In the genomic region with DNA sequence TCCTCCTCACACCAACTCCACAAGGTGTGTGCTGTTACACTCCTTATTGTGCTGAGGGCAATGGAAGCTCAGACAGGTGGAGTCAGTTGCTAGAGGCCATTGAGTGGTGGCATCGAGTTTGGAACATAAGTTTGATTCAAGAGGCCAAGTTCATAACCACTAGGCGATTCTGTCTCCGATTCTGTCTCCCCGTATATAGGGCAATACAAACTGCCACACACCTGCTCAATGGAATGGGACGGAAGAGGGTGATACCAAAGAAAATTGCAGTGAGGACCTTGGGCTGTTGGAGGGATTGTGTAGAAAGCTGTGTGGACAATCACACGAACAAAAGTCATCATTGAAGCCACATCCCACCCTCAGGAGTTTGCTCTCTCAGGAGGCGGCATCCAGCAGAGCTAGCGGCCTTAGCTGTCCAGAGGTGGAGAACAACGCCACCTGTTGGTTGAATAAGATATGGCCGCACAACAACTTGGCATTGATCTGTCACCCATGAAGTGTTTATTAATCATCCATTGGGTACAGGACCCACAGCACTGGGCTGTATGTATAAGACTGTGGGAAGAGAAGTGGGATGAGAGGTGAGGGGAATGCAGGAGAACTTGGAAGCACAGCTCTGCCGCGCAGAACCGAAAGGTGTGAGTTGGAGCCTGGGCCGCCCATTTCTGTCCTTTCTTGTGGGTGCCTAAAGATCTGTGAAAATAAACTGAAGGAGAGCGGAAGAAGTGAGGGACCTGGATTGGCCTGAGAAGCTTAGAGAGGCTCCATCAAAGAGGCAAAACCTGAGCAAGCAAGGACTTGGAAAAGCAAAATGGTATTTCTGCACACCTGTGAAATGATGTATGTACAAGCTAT, we compare ENCODE assay signal across 8 cellular contexts. TPM values are rescaled to one million over a fixed set of nuclear protein-coding genes. Genes with fewer than 3 reads are reported as not detected.
A peak's percentile ranks its signal among the peaks of the same experiment; 100 is the strongest.
DNase-seq lines count a peak whose midpoint lies in the region; ATAC-seq and TF ChIP-seq lines count a peak whose summit lies in the region.

No MANE protein-coding gene starts in this region.

- no peaks in the 10 kb centered on the region for H3K4me1 ChIP-seq in naive thymus-derived CD4-positive, alpha-beta T cell (ENCODE audit: control insufficient read depth in 2 of 2, insufficient read depth in 2 of 2, low read length in 2 of 2)
- H3K4me1 ChIP-seq in stomach, result no peaks in the 10 kb centered on the region

- no peak overlapping the region for H3K27ac Mint-ChIP-seq in activated CD8-positive, alpha-beta T cell treated with anti-CD3 and anti-CD28 coated beads, Interleukin-2, amount 10 ng/mL, durations not matched to agents 7 days and 5 days
- H3K27ac Mint-ChIP-seq in naive thymus-derived CD4-positive, alpha-beta T cell, result no peak overlapping the region

- CTCF ChIA-PET in activated CD8-positive, alpha-beta T cell treated with anti-CD3 and anti-CD28 coated beads, Interleukin-2, amount 10 ng/mL, durations not matched to agents 7 days and 5 days (lab: Charles Lee), result interaction anchor here (0.7 to 20.1 kb wide), 15 partner anchors 9 to 491 kb away, joined by 3 to 553 read pairs (median 3); a partner anchor contains a TSS
- CTCF ChIA-PET in naive thymus-derived CD4-positive, alpha-beta T cell (lab: Charles Lee), result interaction anchor here (0.6 to 3.4 kb wide), 12 partner anchors 9 to 360 kb away, joined by 3 to 18 read pairs (median 4); no protein-coding TSS in a partner anchor

- peaks cover 52% of the 10 kb centered on the region for H3K27me3 Mint-ChIP-seq in activated CD8-positive, alpha-beta T cell treated with anti-CD3 and anti-CD28 coated beads, Interleukin-2, amount 10 ng/mL, durations not matched to agents 7 days and 5 days (ENCODE audit: low read depth)
- H3K27me3 Mint-ChIP-seq in naive thymus-derived CD4-positive, alpha-beta T cell, result peaks cover 55 to 69% (median 62%) of the 10 kb centered on the region in 5 donors

- H3K27me3 ChIP-seq in naive thymus-derived CD4-positive, alpha-beta T cell (ENCODE audit: control insufficient read depth in 2 of 2, insufficient read depth in 2 of 2, low read length in 2 of 2), result peaks cover 0 to 4% of the 10 kb centered on the region in 2 donors
- peaks cover 0 to 83% (median 8%) of the 10 kb centered on the region in 3 donors for H3K27me3 ChIP-seq in stomach

- TF ChIP-seq CTCF in epithelial cell of esophagus (IDR thresholded peaks at IDR 0.05; ENCODE audit: insufficient read depth, low read depth, low read length, missing control alignments), result peak; percentile 87
- TF ChIP-seq CTCF in stomach (IDR thresholded peaks at IDR 0.05), result peak in 5 of 7 experiments; percentile 70 to 87 (median 83)

- peak; percentile 18 for DNase-seq in NK-92 treated with Interleukin-12 subunit alpha and Interleukin-12 subunit beta, amount 100 ng/mL, for 24 hours (lab: John Stamatoyannopoulos, UW)
- no peak for DNase-seq in NK-92 (lab: John Stamatoyannopoulos, UW; ENCODE audit: unreplicated experiment)
- DNase-seq in NCI-H69 (lab: John Stamatoyannopoulos, UW), result peak; percentile 85
- DNase-seq in activated CD8-positive, alpha-beta T cell treated with anti-CD3 and anti-CD28 coated beads, Interleukin-2, amount 10 ng/mL, durations not matched to agents 7 days and 5 days, result peak; percentile 80
- DNase-seq in epithelial cell of esophagus (ENCODE audit: low read depth), result peak; percentile 82
- DNase-seq in naive thymus-derived CD4-positive, alpha-beta T cell, result peak in 8 of 9 donors; percentile 7 to 53 (median 32)
- DNase-seq in stomach, result peak; percentile 78

- H3K9me3 Mint-ChIP-seq in activated CD8-positive, alpha-beta T cell treated with anti-CD3 and anti-CD28 coated beads, Interleukin-2, amount 10 ng/mL, durations not matched to agents 7 days and 5 days (ENCODE audit: insufficient read depth), result no peaks in the 10 kb centered on the region
- H3K9me3 Mint-ChIP-seq in naive thymus-derived CD4-positive, alpha-beta T cell, result no peaks in the 10 kb centered on the region

- ATAC-seq in HG03175 (IDR thresholded peaks at IDR 0.05; ENCODE audit: unreplicated experiment), result peak; percentile 77
- peak; percentile 80 for ATAC-seq in activated CD8-positive, alpha-beta T cell treated with anti-CD3 and anti-CD28 coated beads, Interleukin-2, amount 10 ng/mL, durations not matched to agents 7 days and 5 days
- peak; percentile 75 for ATAC-seq in naive thymus-derived CD4-positive, alpha-beta T cell

- H3K9me3 ChIP-seq in naive thymus-derived CD4-positive, alpha-beta T cell (ENCODE audit: control insufficient read depth in 2 of 3, low read length in 3 of 3), result no peaks in the 10 kb centered on the region
- H3K9me3 ChIP-seq in stomach, result no peaks in the 10 kb centered on the region

- WGBS in stomach, 5 donors, result 33 to 40% (median 36%) methylated on average over 15 of the region's 15 CpGs

- intact Hi-C loops in naive thymus-derived CD4-positive, alpha-beta T cell (cut with micrococcal nuclease), result loop anchor here (1.0 kb wide), 3 partner anchors 86 to 95 kb away; no protein-coding TSS in a partner anchor
- intact Hi-C loops in stomach (cut with DNase I; ENCODE audit: low total_unique reads), result loop anchor here (5.0 kb wide), 1 partner anchor 90 kb away; no protein-coding TSS in a partner anchor

- no peaks in the 10 kb centered on the region for H3K4me1 Mint-ChIP-seq in activated CD8-positive, alpha-beta T cell treated with anti-CD3 and anti-CD28 coated beads, Interleukin-2, amount 10 ng/mL, durations not matched to agents 7 days and 5 days (ENCODE audit: low read depth)
- H3K4me1 Mint-ChIP-seq in naive thymus-derived CD4-positive, alpha-beta T cell, result peaks cover 0 to 2% (median 0%) of the 10 kb centered on the region in 7 donors

- POLR2A ChIA-PET in activated CD8-positive, alpha-beta T cell treated with anti-CD3 and anti-CD28 coated beads, Interleukin-2, amount 10 ng/mL, durations not matched to agents 7 days and 5 days (lab: Charles Lee), result no interaction called here
- POLR2A ChIA-PET in naive thymus-derived CD4-positive, alpha-beta T cell (lab: Charles Lee), result interaction anchor here (1.1 kb wide), 1 partner anchor 10 kb away, joined by 6 read pairs; no protein-coding TSS in a partner anchor

- H3K4me3 ChIP-seq in epithelial cell of esophagus (ENCODE audit: low read length) (no peak overlapping the region), stomach (no peak overlapping the region)
- H3K4me3 ChIP-seq in naive thymus-derived CD4-positive, alpha-beta T cell (ENCODE audit: low read length), result no peak overlapping the region

- no peak for TF ChIP-seq EP300 in stomach (IDR thresholded peaks at IDR 0.05)

- TF ChIP-seq POLR2A in stomach (IDR thresholded peaks at IDR 0.05), result no peak

- no peak overlapping the region for H3K27ac ChIP-seq in naive thymus-derived CD4-positive, alpha-beta T cell (ENCODE audit: low read depth, low read length)
- no peak overlapping the region for H3K27ac ChIP-seq in stomach

- no peak overlapping the region for H3K4me3 Mint-ChIP-seq in activated CD8-positive, alpha-beta T cell treated with anti-CD3 and anti-CD28 coated beads, Interleukin-2, amount 10 ng/mL, durations not matched to agents 7 days and 5 days
- H3K4me3 Mint-ChIP-seq in naive thymus-derived CD4-positive, alpha-beta T cell, result no peak overlapping the region

- no peaks in the 10 kb centered on the region for H3K36me3 Mint-ChIP-seq in activated CD8-positive, alpha-beta T cell treated with anti-CD3 and anti-CD28 coated beads, Interleukin-2, amount 10 ng/mL, durations not matched to agents 7 days and 5 days (ENCODE audit: low read depth)
- H3K36me3 Mint-ChIP-seq in naive thymus-derived CD4-positive, alpha-beta T cell, result no peaks in the 10 kb centered on the region

- no peaks in the 10 kb centered on the region for H3K36me3 ChIP-seq in naive thymus-derived CD4-positive, alpha-beta T cell (ENCODE audit: control insufficient read depth in 2 of 3, insufficient read depth in 3 of 3, low read length in 3 of 3)
- H3K36me3 ChIP-seq in stomach, result no peaks in the 10 kb centered on the region

RNA-seq across cellular contexts. Expression of a gene that starts 16.1 kb away (rescaled TPM):
- total RNA-seq in activated CD8-positive, alpha-beta T cell treated with anti-CD3 and anti-CD28 coated beads, Interleukin-2, amount 10 ng/mL, durations not matched to agents 7 days and 5 days, result not detected
- not detected for total RNA-seq in naive thymus-derived CD4-positive, alpha-beta T cell
- not detected for polyA plus RNA-seq in naive thymus-derived CD4-positive, alpha-beta T cell
- total RNA-seq in stomach, result not detected
- not detected for polyA plus RNA-seq in stomach

RNA-seq across cellular contexts. Expression of a gene that starts 27.0 kb away (rescaled TPM):
- total RNA-seq in activated CD8-positive, alpha-beta T cell treated with anti-CD3 and anti-CD28 coated beads, Interleukin-2, amount 10 ng/mL, durations not matched to agents 7 days and 5 days, result not detected
- total RNA-seq in naive thymus-derived CD4-positive, alpha-beta T cell, result not detected
- polyA plus RNA-seq in naive thymus-derived CD4-positive, alpha-beta T cell, result not detected
- 10 to 100 TPM in 3 of 5 donors, not detected in 2; 15.6 to 82.0 (median 27.9) TPM for total RNA-seq in stomach
- polyA plus RNA-seq in stomach, result 10 to 100 TPM; 12.7 to 51.6 (median 36.3) TPM
